Comparison of ENCODE assay signal across 25 cellular contexts in the genomic region with DNA sequence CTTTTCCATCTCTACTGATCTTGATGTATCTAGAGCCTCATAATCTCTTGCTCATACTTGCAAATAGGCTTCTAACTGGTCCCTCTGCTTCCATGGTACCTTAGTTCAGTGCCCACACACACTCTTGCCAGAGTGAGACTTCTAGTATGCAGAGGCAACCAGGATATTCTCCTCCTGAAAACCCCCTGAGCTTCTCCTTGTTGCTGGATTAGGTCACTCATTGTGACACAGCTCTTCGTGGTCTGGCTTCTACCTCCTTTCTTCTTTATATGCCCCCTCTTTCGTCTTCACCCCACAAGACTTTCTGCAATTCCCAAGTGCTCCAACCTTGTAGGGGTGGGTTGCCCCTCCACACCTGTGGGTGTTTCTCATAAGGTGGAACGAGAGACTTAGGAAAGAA. TPM values are rescaled to one million over a fixed set of nuclear protein-coding genes. Genes with fewer than 3 reads are reported as not detected.
DNase-seq lines count a peak whose midpoint lies in the region; ATAC-seq and TF ChIP-seq lines count a peak whose summit lies in the region.
"Had no signal": no experiment of that assay in that cellular context is flagged by ENCODE, and none has a peak within 500 bp of the region (broad histone marks: within the 10 kb centered on the region; RNA-seq: fewer than 3 reads in every experiment).

No MANE protein-coding gene starts in this region.

- H3K27me3 ChIP-seq in right cardiac atrium (ENCODE audit: control insufficient read depth, insufficient read depth) (no peaks in the 10 kb centered on the region), esophagus muscularis mucosa (peaks cover 5 to 34% (median 11%) of the 10 kb centered on the region in 4 donors)

- no peak for TF ChIP-seq POLR2A in esophagus muscularis mucosa (IDR thresholded peaks at IDR 0.05; ENCODE audit: low read depth)

- 87% methylated on average over 3 of the region's 3 CpGs for WGBS in right cardiac atrium
- WGBS in esophagus muscularis mucosa, result 76% methylated on average over 3 of the region's 3 CpGs

- no peaks in the 10 kb centered on the region for H3K9me3 ChIP-seq in right cardiac atrium (ENCODE audit: control insufficient read depth, low read length)
- peaks cover 0 to 21% (median 14%) of the 10 kb centered on the region in 4 donors for H3K9me3 ChIP-seq in esophagus muscularis mucosa
- H3K9me3 ChIP-seq: BE2C had no signal

- peaks cover 8% of the 10 kb centered on the region for H3K4me1 Mint-ChIP-seq in osteocyte (ENCODE audit: unreplicated experiment)

- no peaks in the 10 kb centered on the region for H3K36me3 Mint-ChIP-seq in osteocyte (ENCODE audit: unreplicated experiment)

- no peaks in the 10 kb centered on the region for H3K36me3 ChIP-seq in esophagus muscularis mucosa
- H3K36me3 ChIP-seq: BE2C, MG63 had no signal

- H3K4me3 ChIP-seq in right cardiac atrium (ENCODE audit: low read length) (no peak overlapping the region), esophagus muscularis mucosa (no peak overlapping the region)
- H3K4me3 ChIP-seq: MG63 had no signal

- peaks cover 42% of the 10 kb centered on the region for H3K27me3 Mint-ChIP-seq in osteocyte (ENCODE audit: unreplicated experiment)

- peaks cover 14% of the 10 kb centered on the region for H3K9me3 Mint-ChIP-seq in osteocyte (ENCODE audit: unreplicated experiment)

- H3K4me1 ChIP-seq in right cardiac atrium (ENCODE audit: control insufficient read depth, insufficient read depth, low read length), result no peaks in the 10 kb centered on the region
- H3K4me1 ChIP-seq in esophagus muscularis mucosa, result peaks cover 8 to 27% (median 21%) of the 10 kb centered on the region in 4 donors
- H3K4me1 ChIP-seq: BE2C had no signal

- TF ChIP-seq EP300 in esophagus muscularis mucosa (IDR thresholded peaks at IDR 0.05), result no peak

- ATAC-seq in right cardiac atrium (no peak), Right ventricle myocardium superior (ENCODE audit: poor library complexity) (no peak), GM21723 (IDR thresholded peaks at IDR 0.05; ENCODE audit: unreplicated experiment) (no peak)

- H3K27ac ChIP-seq in right cardiac atrium (ENCODE audit: low read length) (peak overlapping the region; percentile 25), esophagus muscularis mucosa (replicated peaks in 1 of 4) (no peak overlapping the region)

- TF ChIP-seq CTCF in esophagus muscularis mucosa (IDR thresholded peaks at IDR 0.05) (no peak), osteocyte (IDR thresholded peaks at IDR 0.05) (no peak)

- H3K27ac Mint-ChIP-seq in osteocyte (ENCODE audit: unreplicated experiment), result no peak overlapping the region
- H3K27ac Mint-ChIP-seq: CD4-positive, alpha-beta memory T cell; HFFc6 had no signal

- DNase-seq in right cardiac atrium (no peak), Right ventricle myocardium superior (no peak), esophagus muscularis mucosa (ENCODE audit: extremely low spot score) (peak; percentile 62), osteocyte (ENCODE audit: extremely low spot score, unreplicated experiment) (peak; percentile 21), SKM-1 treated with dmso at 0.1 percent for 144 hours (lab: John Stamatoyannopoulos, UW; ENCODE audit: unreplicated experiment) (no peak), ACHN (no peak), NCI-H748 (lab: John Stamatoyannopoulos, UW; ENCODE audit: unreplicated experiment) (no peak)
- DNase-seq: 8988T; BE2C; CD4-positive, alpha-beta memory T cell; DMS153; GF-D8; HFFc6; Kasumi-1; MG63; NCI-H1092 treated with DMSO at 0.1 percent for 48 hours; NCI-H1694; NCI-H2081 treated with DMSO at 0.1 percent for 48 hours; NCI-H748 treated with DMSO at 0.1 percent for 48 hours; OCI-M1; SHP77; SK-N-SH had no signal

- in situ Hi-C loops in ACHN (cut with HindIII; ENCODE audit: low pct_ligation_motif_present, low pct_unique_long_range_greater_than_20kb, low sequenced_read_pairs), result no loop called here

- H3K4me3 Mint-ChIP-seq in osteocyte (ENCODE audit: unreplicated experiment), result no peak overlapping the region
- H3K4me3 Mint-ChIP-seq: HFFc6 had no signal

- intact Hi-C loops in right cardiac atrium (cut with DNase I) (no loop called here), Right ventricle myocardium superior (cut with DNase I) (no loop called here), esophagus muscularis mucosa (cut with DNase I) (no loop called here)

RNA-seq across cellular contexts. Expression of a gene that starts 2.5 kb away (rescaled TPM):
- 10 to 100 TPM in 1 of 4 donors, 1 to 10 TPM in 3; 2.0 to 10.1 (median 3.7) TPM for total RNA-seq in right cardiac atrium
- polyA plus RNA-seq in right cardiac atrium, result 2.3 TPM
- 5.0 TPM for total RNA-seq in Right ventricle myocardium superior
- 10 to 100 TPM in 1 of 4 donors, 1 to 10 TPM in 3; 1.7 to 21.2 (median 3.2) TPM for total RNA-seq in esophagus muscularis mucosa
- total RNA-seq in osteocyte, result not detected in 2 replicates
- total RNA-seq: CD4-positive, alpha-beta memory T cell; Daoy; HFFc6; HT1080 had no signal
- polyA plus RNA-seq: SK-N-SH had no signal

Comparison
In these comparisons a context has a peak if more than half of its experiments do, and no peak if none do; other contexts are left out.
1. DNase-seq: peak in esophagus muscularis mucosa (single experiment) and osteocyte (single experiment); none in right cardiac atrium (0 of 3), Right ventricle myocardium superior (single experiment), SKM-1 treated with dmso at 0.1 percent for 144 hours (single experiment), ACHN (single experiment) and NCI-H748 (single experiment).